Comparison of ENCODE assay signal across 1 cellular context in genomic region chr7:100720320-100720644, GRCh38.
TF ChIP-seq lines count a peak whose summit lies in the region.

TSS of gene EPO (plus strand) at chr7:100720468. CDS start at chr7:100720981, 513 bp downstream.

TF ChIP-seq in A549, 52 proteins besides CTCF, POLR2A, EP300 and RAD21 (continued from another document):
- TF ChIP-seq, protein P1, sequence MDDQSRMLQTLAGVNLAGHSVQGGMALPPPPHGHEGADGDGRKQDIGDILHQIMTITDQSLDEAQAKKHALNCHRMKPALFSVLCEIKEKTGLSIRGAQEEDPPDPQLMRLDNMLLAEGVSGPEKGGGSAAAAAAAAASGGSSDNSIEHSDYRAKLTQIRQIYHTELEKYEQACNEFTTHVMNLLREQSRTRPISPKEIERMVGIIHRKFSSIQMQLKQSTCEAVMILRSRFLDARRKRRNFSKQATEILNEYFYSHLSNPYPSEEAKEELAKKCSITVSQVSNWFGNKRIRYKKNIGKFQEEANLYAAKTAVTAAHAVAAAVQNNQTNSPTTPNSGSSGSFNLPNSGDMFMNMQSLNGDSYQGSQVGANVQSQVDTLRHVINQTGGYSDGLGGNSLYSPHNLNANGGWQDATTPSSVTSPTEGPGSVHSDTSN (IDR thresholded peaks at IDR 0.05) = no peak
- no peak for TF ChIP-seq RARB (CRISPR knock-in tag; IDR thresholded peaks at IDR 0.05)
- no peak for TF ChIP-seq FOSL2 (IDR thresholded peaks at IDR 0.05)
- no peak for TF ChIP-seq FOSL2 (CRISPR knock-in tag; IDR thresholded peaks at IDR 0.05)
- TF ChIP-seq TP53 (CRISPR knock-in tag; IDR thresholded peaks at IDR 0.05) = no peak
- TF ChIP-seq CHD2 (IDR thresholded peaks at IDR 0.05; ENCODE audit: low read length, partially characterized antibody) = no peak
- no peak for TF ChIP-seq CEBPB (IDR thresholded peaks at IDR 0.05)
- TF ChIP-seq KDM1A (IDR thresholded peaks at IDR 0.05; ENCODE audit: low read depth) = no peak
- no peak for TF ChIP-seq SREBF2 (IDR thresholded peaks at IDR 0.05)
- no peak for TF ChIP-seq KDM5A (IDR thresholded peaks at IDR 0.05)
- no peak for TF ChIP-seq NPAS2 (CRISPR knock-in tag; IDR thresholded peaks at IDR 0.05; ENCODE audit: borderline replicate concordance)
- TF ChIP-seq RCOR1 (IDR thresholded peaks at IDR 0.05; ENCODE audit: low read depth, low read length) = no peak
- no peak for TF ChIP-seq BHLHE40 (IDR thresholded peaks at IDR 0.05; ENCODE audit: low read depth, low read length)
- no peak for TF ChIP-seq TFCP2L1 (CRISPR knock-in tag; IDR thresholded peaks at IDR 0.05)
TF ChIP-seq in A549: peak in this region for 0.
